20 cellular contexts compared by ENCODE assay signal in genomic region chr6:36621371-36621855, GRCh38.
"Had no signal": no experiment of that assay in that cellular context is flagged by ENCODE, and none has a peak within 500 bp of the region (broad histone marks: within the 10 kb centered on the region; RNA-seq: fewer than 3 reads in every experiment).

No MANE protein-coding gene starts in this region.

- H2AFZ ChIP-seq: hepatocyte had no signal

- H3K27me3 ChIP-seq: foreskin keratinocyte, hepatocyte, spleen, vagina had no signal

- H3K4me2 ChIP-seq: hepatocyte had no signal

- ATAC-seq: foreskin keratinocyte, SK-N-SH treated with all-trans-retinoic acid at 6 μM for 48 hours had no signal

- FAIRE-seq: bronchial epithelial cell had no signal

- H3K36me3 ChIP-seq: vagina had no signal

- H3K9me3 ChIP-seq: spleen, vagina had no signal

- H3K4me3 ChIP-seq: hepatocyte, spleen, vagina had no signal

- H3K27ac ChIP-seq: foreskin keratinocyte, hepatocyte, spleen, VCaP had no signal

- DNase-seq: activated naive CD4-positive, alpha-beta T cell treated with anti-CD3 and anti-CD28 coated beads for 36 hours; activated T-cell treated with anti-CD3 and anti-CD28 coated beads, Interleukin-2, amount 50 U/mL, for 1 hour; amniotic stem cell; dermis blood vessel endothelial cell; effector CD8-positive, alpha-beta T cell; erythroblast; foreskin keratinocyte; immature natural killer cell; kidney glomerular epithelial cell; naive B cell; occipital lobe; stimulated activated CD4-positive, alpha-beta T cell treated with anti-CD3 and anti-CD28 coated beads, Interleukin-4, amount 100 ng/mL, for 1 hour; stimulated activated naive CD4-positive, alpha-beta T cell treated with Interleukin-2 at 50 U/mL for 16 hours; trophoblast cell had no signal
